12 cellular contexts compared by ENCODE assay signal in genomic region chr10:3330687-3331086, GRCh38.
DNase-seq lines count a peak whose midpoint lies in the region; ATAC-seq, FAIRE-seq and TF ChIP-seq lines count a peak whose summit lies in the region.
"Had no signal": no experiment of that assay in that cellular context is flagged by ENCODE, and none has a peak within 500 bp of the region (broad histone marks: within the 10 kb centered on the region; RNA-seq: fewer than 3 reads in every experiment).

No MANE protein-coding gene starts in this region.

- no peak overlapping the region for H3K4me3 Mint-ChIP-seq in astrocyte (ENCODE audit: unreplicated experiment)
- no peak overlapping the region for H3K4me3 Mint-ChIP-seq in activated T-cell treated with anti-CD3 and anti-CD28 coated beads, Interleukin-2, amount 50 U/mL, for 24 hours

- ATAC-seq in right cardiac atrium = peak; percentile 64 to 84
- ATAC-seq in Right ventricle myocardium superior (ENCODE audit: poor library complexity) = no peak
- ATAC-seq: left colon had no signal

- peak overlapping the region; percentile 38 for H3K27ac Mint-ChIP-seq in astrocyte (ENCODE audit: unreplicated experiment)
- H3K27ac Mint-ChIP-seq in activated T-cell treated with anti-CD3 and anti-CD28 coated beads, Interleukin-2, amount 50 U/mL, for 24 hours = no peak overlapping the region

- H3K36me3 ChIP-seq in astrocyte (ENCODE audit: insufficient read depth, low read length) = no peaks in the 10 kb centered on the region

- no peaks in the 10 kb centered on the region for H3K27me3 ChIP-seq in right cardiac atrium (ENCODE audit: control insufficient read depth, insufficient read depth)
- no peaks in the 10 kb centered on the region for H3K27me3 ChIP-seq in astrocyte (ENCODE audit: insufficient read depth, low read length)

- H3K9me3 ChIP-seq in right cardiac atrium (ENCODE audit: control insufficient read depth, low read length) (no peaks in the 10 kb centered on the region), astrocyte (ENCODE audit: insufficient read depth, low read depth, low read length) (no peaks in the 10 kb centered on the region)

- H3K4me3 ChIP-seq in right cardiac atrium (ENCODE audit: low read length) (no peak overlapping the region), astrocyte (ENCODE audit: insufficient read depth, low read depth, low read length) (no peak overlapping the region)

- no peaks in the 10 kb centered on the region for H3K4me1 ChIP-seq in right cardiac atrium (ENCODE audit: control insufficient read depth, insufficient read depth, low read length)
- peaks cover 8% of the 10 kb centered on the region for H3K4me1 ChIP-seq in astrocyte (ENCODE audit: insufficient read depth, low read length)

- no peaks in the 10 kb centered on the region for H3K36me3 Mint-ChIP-seq in astrocyte (ENCODE audit: low read depth, unreplicated experiment)
- H3K36me3 Mint-ChIP-seq in activated T-cell treated with anti-CD3 and anti-CD28 coated beads, Interleukin-2, amount 50 U/mL, for 24 hours (ENCODE audit: low read depth) = no peaks in the 10 kb centered on the region

- no peak for FAIRE-seq in astrocyte (lab: Jason Lieb, UNC)

- H3K27ac ChIP-seq in right cardiac atrium (ENCODE audit: low read length) (no peak overlapping the region), astrocyte (ENCODE audit: low read depth, low read length) (no peak overlapping the region)

- intact Hi-C loops in right cardiac atrium (cut with DNase I) = no loop called here
- intact Hi-C loops in Right ventricle myocardium superior (cut with DNase I) = no loop called here

- TF ChIP-seq CTCF in astrocyte (IDR thresholded peaks at IDR 0.05; ENCODE audit: insufficient read depth, low read depth, low read length) = no peak

- no peaks in the 10 kb centered on the region for H3K27me3 Mint-ChIP-seq in astrocyte (ENCODE audit: low read depth, unreplicated experiment)
- H3K27me3 Mint-ChIP-seq in activated T-cell treated with anti-CD3 and anti-CD28 coated beads, Interleukin-2, amount 50 U/mL, for 24 hours = peaks cover 15% of the 10 kb centered on the region

- peak overlapping the region; percentile 31 for H2AFZ ChIP-seq in astrocyte (ENCODE audit: low read depth, low read length)

- peak in 2 of 3 donors; percentile 34 to 77 for DNase-seq in right cardiac atrium
- no peak for DNase-seq in Right ventricle myocardium superior
- peak; percentile 76 for DNase-seq in astrocyte (ENCODE audit: low read depth)
- peak; percentile 61 for DNase-seq in kidney glomerular epithelial cell (lab: John Stamatoyannopoulos, UW)
- no peak for DNase-seq in UCSD-AML1 (lab: John Stamatoyannopoulos, UW; ENCODE audit: unreplicated experiment)
- DNase-seq in SKM-1 (lab: John Stamatoyannopoulos, UW; ENCODE audit: unreplicated experiment) = no peak
- DNase-seq in NCI-H1436 (lab: John Stamatoyannopoulos, UW) = no peak
- no peak for DNase-seq in activated T-cell treated with anti-CD3 and anti-CD28 coated beads, Interleukin-2, amount 50 U/mL, for 24 hours
- DNase-seq: effector CD8-positive, alpha-beta T cell; left colon; NCI-H510A treated with DMSO at 0.1 percent for 48 hours; stimulated activated naive CD4-positive, alpha-beta T cell treated with Interleukin-2 at 50 U/mL for 16 hours had no signal

- 55% methylated on average over 7 of the region's 7 CpGs for WGBS in right cardiac atrium

- no peak overlapping the region for H3K9ac ChIP-seq in astrocyte (ENCODE audit: low read length)

- H3K79me2 ChIP-seq in astrocyte (ENCODE audit: insufficient read depth, low read length) = no peaks in the 10 kb centered on the region

- H3K4me2 ChIP-seq in astrocyte (ENCODE audit: low read length) = peak overlapping the region; percentile 58

- no peaks in the 10 kb centered on the region for H4K20me1 ChIP-seq in astrocyte (ENCODE audit: insufficient read depth, low read length)

- peaks cover 16% of the 10 kb centered on the region for H3K4me1 Mint-ChIP-seq in astrocyte (ENCODE audit: low read depth, unreplicated experiment)
- no peaks in the 10 kb centered on the region for H3K4me1 Mint-ChIP-seq in activated T-cell treated with anti-CD3 and anti-CD28 coated beads, Interleukin-2, amount 50 U/mL, for 24 hours (ENCODE audit: low read depth)

- peaks cover 2% of the 10 kb centered on the region for H3K9me3 Mint-ChIP-seq in astrocyte (ENCODE audit: unreplicated experiment)
- no peaks in the 10 kb centered on the region for H3K9me3 Mint-ChIP-seq in activated T-cell treated with anti-CD3 and anti-CD28 coated beads, Interleukin-2, amount 50 U/mL, for 24 hours

Comparison
In these comparisons a context has a peak if more than half of its experiments do, and no peak if none do; other contexts are left out.
1. DNase-seq: peak in right cardiac atrium (2 of 3), astrocyte (single experiment) and kidney glomerular epithelial cell (single experiment); none in Right ventricle myocardium superior (single experiment), UCSD-AML1 (single experiment), SKM-1 (single experiment), NCI-H1436 (single experiment) and activated T-cell treated with anti-CD3 and anti-CD28 coated beads, Interleukin-2, amount 50 U/mL, for 24 hours (single experiment).